In genomic region chr21:32920474-32920873, GRCh38 we compare ENCODE assay signal across 24 cellular contexts.
"Had no signal": no experiment of that assay in that cellular context is flagged by ENCODE, and none has a peak within 500 bp of the region (broad histone marks: within the 10 kb centered on the region; RNA-seq: fewer than 3 reads in every experiment).

No MANE protein-coding gene starts in this region.

- H3K4me2 ChIP-seq: smooth muscle cell had no signal

- H3K9me3 ChIP-seq: lower lobe of right lung, neutrophil, prostate gland, suprapubic skin, vagina had no signal

- H3K27me3 Mint-ChIP-seq: effector memory CD8-positive, alpha-beta T cell; naive thymus-derived CD8-positive, alpha-beta T cell; stimulated activated naive CD8-positive, alpha-beta T cell treated with anti-CD3 and anti-CD28 coated beads, Interleukin-15, amount 100 ng/mL, for 72 hours had no signal

- H3K4me3 Mint-ChIP-seq: effector memory CD8-positive, alpha-beta T cell; naive thymus-derived CD8-positive, alpha-beta T cell; nephron progenitor cell; stimulated activated naive CD8-positive, alpha-beta T cell treated with anti-CD3 and anti-CD28 coated beads, Interleukin-15, amount 100 ng/mL, for 72 hours had no signal

- DNase-seq: cortex of kidney; effector memory CD8-positive, alpha-beta T cell; foreskin fibroblast; gastrocnemius medialis; hypothalamus; left ventricle myocardium superior; lower lobe of right lung; naive thymus-derived CD8-positive, alpha-beta T cell; nephron progenitor cell; stimulated activated CD4-positive, alpha-beta T cell treated with anti-CD3 and anti-CD28 coated beads, Interleukin-12 subunit alpha, Interleukin-12 subunit beta, amount 100 ng/mL, for 4 hours; stimulated activated CD4-positive, alpha-beta T cell treated with anti-CD3 and anti-CD28 coated beads, Interleukin-1b, Interleukin-23, amount 100 ng/mL, for 48 hours; stimulated activated CD4-positive, alpha-beta T cell treated with anti-CD3 and anti-CD28 coated beads, Interleukin-4, amount 100 ng/mL, for 1 hour; stimulated activated CD8-positive, alpha-beta memory T cell treated with anti-CD3 and anti-CD28 coated beads, Interleukin-4, amount 100 ng/mL, for 48 hours; stimulated activated naive CD4-positive, alpha-beta T cell; stimulated activated naive CD8-positive, alpha-beta T cell treated with anti-CD3 and anti-CD28 coated beads, Interleukin-15, amount 100 ng/mL, for 72 hours; transverse colon had no signal

- H3K36me3 ChIP-seq: gastrocnemius medialis, lower lobe of right lung, neutrophil, prostate gland, right atrium auricular region, suprapubic skin, transverse colon, vagina had no signal

- FAIRE-seq: keratinocyte had no signal

- H3K4me1 ChIP-seq: gastrocnemius medialis, lower lobe of right lung, prostate gland, right atrium auricular region, suprapubic skin, vagina had no signal

- H3K4me3 ChIP-seq: gastrocnemius medialis, lower lobe of right lung, prostate gland, right atrium auricular region, smooth muscle cell, suprapubic skin, transverse colon, vagina had no signal

- H3K27ac ChIP-seq: gastrocnemius medialis, lower lobe of right lung, neutrophil, prostate gland, right atrium auricular region, suprapubic skin, transverse colon, vagina had no signal

- H3K4me1 Mint-ChIP-seq: nephron progenitor cell had no signal

- H3K27ac Mint-ChIP-seq: effector memory CD8-positive, alpha-beta T cell; nephron progenitor cell; stimulated activated naive CD8-positive, alpha-beta T cell treated with anti-CD3 and anti-CD28 coated beads, Interleukin-15, amount 100 ng/mL, for 72 hours had no signal

- H3K27me3 ChIP-seq: right atrium auricular region, suprapubic skin, transverse colon, vagina had no signal

- ATAC-seq: effector memory CD8-positive, alpha-beta T cell; gastrocnemius medialis; left ventricle myocardium superior; lower lobe of right lung; naive thymus-derived CD8-positive, alpha-beta T cell; sciatic nerve; stimulated activated naive CD8-positive, alpha-beta T cell treated with anti-CD3 and anti-CD28 coated beads, Interleukin-15, amount 100 ng/mL, for 72 hours had no signal
